ENCODE assay signal across 9 cellular contexts in genomic region chr2:73260338-73260984, GRCh38. TPM values are rescaled to one million over a fixed set of nuclear protein-coding genes. Genes with fewer than 3 reads are reported as not detected.
A peak's percentile ranks its signal among the peaks of the same experiment; 100 is the strongest.
DNase-seq lines count a peak whose midpoint lies in the region; ATAC-seq, FAIRE-seq and TF ChIP-seq lines count a peak whose summit lies in the region.
"Had no signal": no experiment of that assay in that cellular context is flagged by ENCODE, and none has a peak within 500 bp of the region (broad histone marks: within the 10 kb centered on the region; RNA-seq: fewer than 3 reads in every experiment).

No MANE protein-coding gene starts in this region.

- H3K79me2 ChIP-seq in astrocyte (ENCODE audit: insufficient read depth, low read length), result no peaks in the 10 kb centered on the region

- intact Hi-C loops in CD4-positive, alpha-beta memory T cell (cut with micrococcal nuclease), result no loop called here

- peak; percentile 50 for TF ChIP-seq CTCF in BE2C (IDR thresholded peaks at IDR 0.05; ENCODE audit: low read depth, low read length)
- peak; percentile 26 for TF ChIP-seq CTCF in astrocyte (IDR thresholded peaks at IDR 0.05; ENCODE audit: insufficient read depth, low read depth, low read length)

- no peak overlapping the region for H3K27ac ChIP-seq in astrocyte (ENCODE audit: low read depth, low read length)
- H3K27ac ChIP-seq in CD4-positive, alpha-beta memory T cell (ENCODE audit: low read depth, low read length), result no peak overlapping the region

- FAIRE-seq in astrocyte (lab: Jason Lieb, UNC), result no peak

- no peak overlapping the region for H3K9ac ChIP-seq in astrocyte (ENCODE audit: low read length)

- H3K4me1 ChIP-seq in BE2C (no peaks in the 10 kb centered on the region), astrocyte (ENCODE audit: insufficient read depth, low read length) (no peaks in the 10 kb centered on the region)
- H3K4me1 ChIP-seq in CD4-positive, alpha-beta memory T cell (ENCODE audit: insufficient read depth, low read length), result peaks cover 8% of the 10 kb centered on the region

- H3K9me3 ChIP-seq in BE2C (no peaks in the 10 kb centered on the region), astrocyte (ENCODE audit: insufficient read depth, low read depth, low read length) (no peaks in the 10 kb centered on the region)
- H3K9me3 ChIP-seq in CD4-positive, alpha-beta memory T cell (ENCODE audit: control insufficient read depth in 1 of 2, low read length in 2 of 2), result no peaks in the 10 kb centered on the region

- H3K36me3 Mint-ChIP-seq in astrocyte (ENCODE audit: low read depth, unreplicated experiment), result peaks cover 15% of the 10 kb centered on the region
- peaks cover 0 to 9% of the 10 kb centered on the region in 2 donors for H3K36me3 Mint-ChIP-seq in CD4-positive, alpha-beta memory T cell

- H3K4me3 ChIP-seq in BE2C (ENCODE audit: low read depth, low read length) (no peak overlapping the region), astrocyte (ENCODE audit: insufficient read depth, low read depth, low read length) (no peak overlapping the region)
- no peak overlapping the region for H3K4me3 ChIP-seq in CD4-positive, alpha-beta memory T cell (ENCODE audit: low read length in 2 of 2)

- peak; percentile 54 for DNase-seq in BE2C
- DNase-seq in HT1080 (ENCODE audit: low read depth), result peak; percentile 33
- peak; percentile 13 for DNase-seq in astrocyte (ENCODE audit: low read depth)
- peak; percentile 89 for DNase-seq in islet precursor cell
- DNase-seq in NCI-H526 treated with DMSO at 0.1 percent for 48 hours (lab: John Stamatoyannopoulos, UW), result no peak
- no peak for DNase-seq in CD4-positive, alpha-beta memory T cell

- H3K36me3 ChIP-seq in BE2C (no peaks in the 10 kb centered on the region), astrocyte (ENCODE audit: insufficient read depth, low read length) (no peaks in the 10 kb centered on the region)
- H3K36me3 ChIP-seq in CD4-positive, alpha-beta memory T cell (ENCODE audit: insufficient read depth, low read length), result no peaks in the 10 kb centered on the region

- H3K4me1 Mint-ChIP-seq in astrocyte (ENCODE audit: low read depth, unreplicated experiment), result no peaks in the 10 kb centered on the region
- H3K4me1 Mint-ChIP-seq in CD4-positive, alpha-beta memory T cell, result peaks cover 1 to 21% (median 5%) of the 10 kb centered on the region in 4 donors

- H3K4me2 ChIP-seq in astrocyte (ENCODE audit: low read length), result no peak overlapping the region

- no peak overlapping the region for H2AFZ ChIP-seq in astrocyte (ENCODE audit: low read depth, low read length)

- H3K27me3 ChIP-seq in BE2C (no peaks in the 10 kb centered on the region), astrocyte (ENCODE audit: insufficient read depth, low read length) (no peaks in the 10 kb centered on the region)
- H3K27me3 ChIP-seq in CD4-positive, alpha-beta memory T cell (ENCODE audit: insufficient read depth, low read length), result no peaks in the 10 kb centered on the region

- CTCF ChIA-PET in CD4-positive, alpha-beta memory T cell (lab: Charles Lee; ENCODE audit: partially characterized antibody), result no interaction called here

- no peaks in the 10 kb centered on the region for H3K27me3 Mint-ChIP-seq in astrocyte (ENCODE audit: low read depth, unreplicated experiment)
- no peaks in the 10 kb centered on the region for H3K27me3 Mint-ChIP-seq in CD4-positive, alpha-beta memory T cell
- H3K27me3 Mint-ChIP-seq: dendritic cell treated with granulocyte-macrophage colony-stimulating factor and Interleukin-4, amounts not matched to agents 40 ng/mL and 50 ng/mL, for 4 days had no signal

- POLR2A ChIA-PET in CD4-positive, alpha-beta memory T cell (lab: Charles Lee; ENCODE audit: partially characterized antibody), result no interaction called here

- no peak overlapping the region for H3K4me3 Mint-ChIP-seq in astrocyte (ENCODE audit: unreplicated experiment)
- no peak overlapping the region for H3K4me3 Mint-ChIP-seq in CD4-positive, alpha-beta memory T cell
- H3K4me3 Mint-ChIP-seq: dendritic cell treated with granulocyte-macrophage colony-stimulating factor and Interleukin-4, amounts not matched to agents 40 ng/mL and 50 ng/mL, for 4 days had no signal

- peaks cover 14% of the 10 kb centered on the region for H4K20me1 ChIP-seq in astrocyte (ENCODE audit: insufficient read depth, low read length)

- no peak for ATAC-seq in GM18520 (IDR thresholded peaks at IDR 0.05; ENCODE audit: unreplicated experiment)
- ATAC-seq in GM21717 (IDR thresholded peaks at IDR 0.05; ENCODE audit: unreplicated experiment), result no peak

- H3K27ac Mint-ChIP-seq in astrocyte (ENCODE audit: unreplicated experiment), result no peak overlapping the region
- no peak overlapping the region for H3K27ac Mint-ChIP-seq in CD4-positive, alpha-beta memory T cell
- H3K27ac Mint-ChIP-seq: dendritic cell treated with granulocyte-macrophage colony-stimulating factor and Interleukin-4, amounts not matched to agents 40 ng/mL and 50 ng/mL, for 4 days had no signal

- H3K9me3 Mint-ChIP-seq in astrocyte (ENCODE audit: unreplicated experiment), result no peaks in the 10 kb centered on the region
- no peaks in the 10 kb centered on the region for H3K9me3 Mint-ChIP-seq in CD4-positive, alpha-beta memory T cell
- H3K9me3 Mint-ChIP-seq: dendritic cell treated with granulocyte-macrophage colony-stimulating factor and Interleukin-4, amounts not matched to agents 40 ng/mL and 50 ng/mL, for 4 days had no signal

RNA-seq across cellular contexts. Expression of gene FBXO41, which starts 23.8 kb away (rescaled TPM):
- 10.2 TPM for polyA plus RNA-seq in BE2C (2012; ENCODE audit: insufficient read depth, insufficient read length, low read depth)
- 5.8 and 6.9 TPM in 2 replicates for total RNA-seq in HT1080 (2014; rRNA removed; shearing (Covaris generic))
- 5.6 and 6.0 TPM in 2 replicates for polyA plus RNA-seq in HT1080 (2015; cell fraction: cytosol; rRNA removed)
- 18.2 and 19.6 TPM in 2 replicates for polyA plus RNA-seq in HT1080 (2015; cell fraction: nucleus; rRNA removed)
- 10.1 and 10.9 TPM in 2 replicates for total RNA-seq in astrocyte
- 10 to 100 TPM in 1 of 2 experiments, 1 to 10 TPM in 1; 9.8 to 11.4 TPM for total RNA-seq in CD4-positive, alpha-beta memory T cell
- 1 to 10 TPM in 1 of 2 donors, not detected in 1; 1.6 TPM for polyA plus RNA-seq in CD4-positive, alpha-beta memory T cell

RNA-seq across cellular contexts. Expression of gene CCT7, which starts 26.4 kb away (rescaled TPM):
- 345 TPM for polyA plus RNA-seq in BE2C (2012; ENCODE audit: insufficient read depth, insufficient read length, low read depth)
- 813 and 842 TPM in 2 replicates for total RNA-seq in HT1080 (2014; rRNA removed; shearing (Covaris generic))
- polyA plus RNA-seq in HT1080 (2015; cell fraction: cytosol; rRNA removed), result 483 and 485 TPM in 2 replicates
- 559 and 613 TPM in 2 replicates for polyA plus RNA-seq in HT1080 (2015; cell fraction: nucleus; rRNA removed)
- total RNA-seq in astrocyte, result 315 and 359 TPM in 2 replicates
- 100 to 1,000 TPM; 187 to 188 TPM for total RNA-seq in CD4-positive, alpha-beta memory T cell
- polyA plus RNA-seq in CD4-positive, alpha-beta memory T cell, result 100 to 1,000 TPM; 239 to 400 TPM

RNA-seq across cellular contexts. Expression of gene PRADC1, which starts 27.4 kb away (rescaled TPM):
- polyA plus RNA-seq in BE2C (2012; ENCODE audit: insufficient read depth, insufficient read length, low read depth), result 30.7 TPM
- total RNA-seq in HT1080 (2014; rRNA removed; shearing (Covaris generic)), result 57.1 and 64.3 TPM in 2 replicates
- 24.2 and 27.8 TPM in 2 replicates for polyA plus RNA-seq in HT1080 (2015; cell fraction: cytosol; rRNA removed)
- polyA plus RNA-seq in HT1080 (2015; cell fraction: nucleus; rRNA removed), result 6.0 and 7.1 TPM in 2 replicates
- 13.1 and 16.7 TPM in 2 replicates for total RNA-seq in astrocyte
- 1 to 10 TPM; 7.0 to 7.4 TPM for total RNA-seq in CD4-positive, alpha-beta memory T cell
- polyA plus RNA-seq in CD4-positive, alpha-beta memory T cell, result 10 to 100 TPM; 20.5 to 41.5 TPM

RNA-seq across cellular contexts. Expression of gene EGR4, which starts 32.9 kb away (rescaled TPM):
- polyA plus RNA-seq in BE2C (2012; ENCODE audit: insufficient read depth, insufficient read length, low read depth), result not detected
- not detected in 2 replicates for total RNA-seq in HT1080 (2014; rRNA removed; shearing (Covaris generic))
- 0.02 TPM in 1 of 2 replicates, not detected in the other for polyA plus RNA-seq in HT1080 (2015; cell fraction: cytosol; rRNA removed)
- polyA plus RNA-seq in HT1080 (2015; cell fraction: nucleus; rRNA removed), result not detected in 2 replicates
- not detected in 2 replicates for total RNA-seq in astrocyte
- not detected for total RNA-seq in CD4-positive, alpha-beta memory T cell
- not detected for polyA plus RNA-seq in CD4-positive, alpha-beta memory T cell

RNA-seq across cellular contexts. Expression of gene SMYD5, which starts 46.4 kb away (rescaled TPM):
- polyA plus RNA-seq in BE2C (2012; ENCODE audit: insufficient read depth, insufficient read length, low read depth), result 38.6 TPM
- total RNA-seq in HT1080 (2014; rRNA removed; shearing (Covaris generic)), result 42.1 and 44.0 TPM in 2 replicates
- polyA plus RNA-seq in HT1080 (2015; cell fraction: cytosol; rRNA removed), result 25.6 and 26.2 TPM in 2 replicates
- polyA plus RNA-seq in HT1080 (2015; cell fraction: nucleus; rRNA removed), result 35.8 and 36.2 TPM in 2 replicates
- 12.8 and 14.5 TPM in 2 replicates for total RNA-seq in astrocyte
- 10 to 100 TPM; 38.4 to 38.9 TPM for total RNA-seq in CD4-positive, alpha-beta memory T cell
- polyA plus RNA-seq in CD4-positive, alpha-beta memory T cell, result 10 to 100 TPM; 21.3 to 23.5 TPM

Comparison
In these comparisons a context has a peak if more than half of its experiments do, and no peak if none do; other contexts are left out.
1. DNase-seq: peak in BE2C (single experiment), HT1080 (single experiment), astrocyte (single experiment) and islet precursor cell (single experiment); none in NCI-H526 treated with DMSO at 0.1 percent for 48 hours (single experiment) and CD4-positive, alpha-beta memory T cell (0 of 5).